Comparison of ENCODE assay signal across 1 cellular context in genomic region chr16:51523400-51523799, GRCh38.
TF ChIP-seq lines count a peak whose summit lies in the region.

No MANE protein-coding gene starts in this region.

TF ChIP-seq in A549, 52 proteins besides CTCF, POLR2A, EP300 and RAD21 (continued from another document):
- no peak for TF ChIP-seq USF2 (IDR thresholded peaks at IDR 0.05)
- no peak for TF ChIP-seq TFCP2L1 (CRISPR knock-in tag; IDR thresholded peaks at IDR 0.05)
